ENCODE assay signal across 8 cellular contexts in genomic region chr12:48119078-48119833, GRCh38. TPM values are rescaled to one million over a fixed set of nuclear protein-coding genes. Genes with fewer than 3 reads are reported as not detected.
DNase-seq lines count a peak whose midpoint lies in the region; ATAC-seq, FAIRE-seq and TF ChIP-seq lines count a peak whose summit lies in the region.

Gene PFKM (plus strand): TSS chr12:48119364. CDS start chr12:48122775, 3,411 bp downstream.

- TF ChIP-seq CTCF in AG09309 (IDR thresholded peaks at IDR 0.05; ENCODE audit: control insufficient read depth, insufficient read depth, low read depth, low read length, missing control alignments) = no peak
- TF ChIP-seq CTCF in keratinocyte (optimal IDR thresholded peaks at IDR 0.05 in 1 of 3, IDR thresholded peaks at IDR 0.05 in 1 of 3, conservative IDR thresholded peaks at IDR 0.05 in 1 of 3; ENCODE audit: extremely low read depth in 1 of 3, insufficient read depth in 2 of 3, low read length in 3 of 3) = no peak

- peaks cover 0 to 3% of the 10 kb centered on the region in 2 experiments for H3K36me3 ChIP-seq in keratinocyte (ENCODE audit: control insufficient read depth in 2 of 2, extremely low read depth in 1 of 2, insufficient read depth in 2 of 2, low read length in 2 of 2)

- H3K4me3 ChIP-seq in AG09309 (ENCODE audit: control insufficient read depth, low read depth, low read length) (peak within 1 kb of the TSS; percentile 91), keratinocyte (ENCODE audit: control insufficient read depth in 2 of 3, extremely low read depth in 1 of 3, insufficient read depth in 2 of 3, low read depth in 1 of 3, low read length in 3 of 3) (peak within 1 kb of the TSS; percentile 75 to 95 (median 89))

- no peaks in the 10 kb centered on the region for H3K9me1 ChIP-seq in keratinocyte (ENCODE audit: control insufficient read depth, extremely low read depth, insufficient read depth, low read length)

- H2AFZ ChIP-seq in keratinocyte (ENCODE audit: control insufficient read depth, low read length) = peak within 1 kb of the TSS; percentile 97

- ATAC-seq in HG03175 (IDR thresholded peaks at IDR 0.05; ENCODE audit: unreplicated experiment) = peak; percentile 99
- peak; percentile 99 for ATAC-seq in activated CD4-positive, CD25-positive, alpha-beta regulatory T cell treated with anti-CD3 and anti-CD28 coated beads, Interleukin-2, amount 50 U/mL, for 24 hours

- dilution Hi-C loops in keratinocyte (cut with MboI; ENCODE audit: extremely low pct_ligation_motif_present, low sequenced_read_pairs) = no loop called here

- peaks cover 14% of the 10 kb centered on the region for H3K4me1 ChIP-seq in keratinocyte (ENCODE audit: control insufficient read depth, extremely low read depth, insufficient read depth, low read length)

- no peaks in the 10 kb centered on the region for H3K9me3 ChIP-seq in keratinocyte (ENCODE audit: control insufficient read depth, low read depth, low read length)

- no peaks in the 10 kb centered on the region for H3K27me3 ChIP-seq in keratinocyte (ENCODE audit: control insufficient read depth, extremely low read depth, insufficient read depth, low read length)

- peak; percentile 52 for DNase-seq in AG09309 (ENCODE audit: low read depth)
- peak; percentile 32 for DNase-seq in NCI-H345 (lab: John Stamatoyannopoulos, UW)
- peak; percentile 81 to 94 for DNase-seq in cerebellar nuclear complex (lab: John Stamatoyannopoulos, UW)
- DNase-seq in keratinocyte (ENCODE audit: low read depth, low spot score) = peak; percentile 70
- peak; percentile 87 for DNase-seq in stimulated activated CD4-positive, alpha-beta T cell treated with anti-CD3 and anti-CD28 coated beads, Interleukin-15, amount 100 ng/mL, for 24 hours

- in situ Hi-C loops in GM18951 (cut with MboI; ENCODE audit: low sequenced_read_pairs, unreplicated experiment) = no loop called here

- peaks cover 6% of the 10 kb centered on the region for H3K79me2 ChIP-seq in keratinocyte (ENCODE audit: control insufficient read depth, insufficient read depth, low read length)

- H3K27ac ChIP-seq in keratinocyte (ENCODE audit: control insufficient read depth, insufficient read depth, low read length) = peak within 1 kb of the TSS; percentile 74

- peak within 1 kb of the TSS; percentile 82 for H3K9ac ChIP-seq in keratinocyte (ENCODE audit: control insufficient read depth, extremely low read depth, insufficient read depth, low read length)

- TF ChIP-seq POLR2A in GM18951 (IDR thresholded peaks at IDR 0.05; ENCODE audit: extremely low read depth, insufficient read depth, insufficient read length) = peak; percentile 47

- no peaks in the 10 kb centered on the region for H4K20me1 ChIP-seq in keratinocyte (ENCODE audit: control insufficient read depth, extremely low read depth, insufficient read depth, low read length)

- peak within 1 kb of the TSS; percentile 94 for H3K4me2 ChIP-seq in keratinocyte (ENCODE audit: control insufficient read depth, extremely low read depth, insufficient read depth, low read depth, low read length)

- peak; percentile 92 for FAIRE-seq in keratinocyte (lab: Jason Lieb, UNC)

RNA-seq across cellular contexts. Expression of gene PFKM, which starts in this region (rescaled TPM):
- 67.1 to 105 TPM (median 67.9 TPM) in 3 replicates for polyA plus RNA-seq in keratinocyte
- 40.7 TPM for polyA plus RNA-seq in keratinocyte (2011; ENCODE audit: low read depth)
- 45.6 and 57.0 TPM in 2 replicates for polyA plus RNA-seq in keratinocyte (2011; cell fraction: cytosol; rRNA removed)
- 106 and 108 TPM in 2 replicates for polyA plus RNA-seq in keratinocyte (2011; cell fraction: nucleus; rRNA removed)
- polyA plus RNA-seq in keratinocyte (2012; ENCODE audit: low replicate concordance) = 38.7 and 51.2 TPM in 2 replicates
- 63.3 to 84.0 TPM (median 70.0 TPM) in 3 replicates for polyA minus RNA-seq in keratinocyte
- polyA minus RNA-seq in keratinocyte (2011; cell fraction: cytosol; rRNA and poly(A)+ RNA removed) = 43.4 TPM
- 32.4 and 61.3 TPM in 2 replicates for polyA minus RNA-seq in keratinocyte (2011; cell fraction: nucleus; rRNA and poly(A)+ RNA removed)

Comparison
In these comparisons a context has a peak if more than half of its experiments do, and no peak if none do; other contexts are left out.
1. Peak in every context shown above with its lines: DNase-seq, ATAC-seq, H3K4me3 ChIP-seq and H3K27ac ChIP-seq.
2. DNase-seq: peak in every context shown above with its lines; median percentile 88 in cerebellar nuclear complex; 87 in stimulated activated CD4-positive, alpha-beta T cell treated with anti-CD3 and anti-CD28 coated beads, Interleukin-15, amount 100 ng/mL, for 24 hours; 70 in keratinocyte; 52 in AG09309; 32 in NCI-H345.